In the genomic region with DNA sequence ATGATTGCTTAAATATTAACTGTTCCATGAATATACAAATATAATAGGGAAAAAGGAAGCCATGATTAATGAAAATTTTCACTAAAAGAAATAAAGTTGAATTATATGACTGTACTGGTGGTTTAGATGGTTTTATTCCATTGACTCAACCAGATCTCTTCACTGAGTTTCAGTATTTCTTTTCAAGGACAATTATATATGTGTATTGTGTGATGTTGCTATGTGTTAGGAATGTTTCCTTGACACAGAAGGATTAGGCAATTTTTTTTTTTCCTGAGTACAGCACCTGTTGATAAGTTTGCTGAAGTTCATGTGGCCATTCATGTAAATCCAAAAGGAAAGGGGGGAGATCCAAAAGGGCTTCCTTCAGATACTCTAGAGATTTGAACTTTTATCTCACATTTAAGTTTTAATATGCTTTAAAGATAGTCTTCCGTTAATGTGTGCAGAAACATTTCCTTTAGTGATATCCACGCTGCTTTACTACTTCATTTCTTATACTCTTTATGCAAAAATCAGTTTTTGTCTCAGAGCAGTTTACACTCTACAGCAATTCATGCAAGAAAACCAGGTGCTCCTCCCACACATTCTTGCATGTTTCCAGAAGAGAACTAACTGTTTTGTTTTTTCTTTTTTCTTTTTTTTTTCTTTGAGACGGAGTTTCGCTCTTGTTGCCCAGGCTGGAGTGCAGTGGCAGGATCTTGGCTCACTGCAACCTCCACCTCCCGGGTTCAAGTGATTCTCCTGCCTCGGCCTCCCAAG, we compare ENCODE assay signal across 21 cellular contexts.
DNase-seq lines count a peak whose midpoint lies in the region; ATAC-seq and TF ChIP-seq lines count a peak whose summit lies in the region.
"Had no signal": no experiment of that assay in that cellular context is flagged by ENCODE, and none has a peak within 500 bp of the region (broad histone marks: within the 10 kb centered on the region; RNA-seq: fewer than 3 reads in every experiment).

No MANE protein-coding gene starts in this region.

- H3K9me3 ChIP-seq in H9 (ENCODE audit: control insufficient read depth, low read depth, low read length): no peaks in the 10 kb centered on the region
- H3K9me3 ChIP-seq: adrenal gland, right atrium auricular region, SK-N-SH, vagina had no signal

- no peak for ATAC-seq in HG03280 (IDR thresholded peaks at IDR 0.05; ENCODE audit: unreplicated experiment)
- ATAC-seq in HG02623 (IDR thresholded peaks at IDR 0.05; ENCODE audit: unreplicated experiment): no peak
- ATAC-seq: activated CD8-positive, alpha-beta T cell treated with anti-CD3 and anti-CD28 coated beads for 36 hours; foreskin keratinocyte had no signal

- TF ChIP-seq CTCF in GM10248 (IDR thresholded peaks at IDR 0.05; ENCODE audit: control extremely low read depth, extremely low read depth, low read depth, missing control alignments) (no peak), H9 (conservative IDR thresholded peaks at IDR 0.05) (no peak)

- H4K91ac ChIP-seq in H9 (ENCODE audit: insufficient read length, low read depth, low read length): no peak overlapping the region

- DNase-seq in GM10248 (ENCODE audit: extremely low spot score) (peak; percentile 18), H9 (no peak), LHCN-M2 (ENCODE audit: low read depth) (peak; percentile 27), kidney tubule cell (ENCODE audit: low spot score) (peak; percentile 32), GM19238 (ENCODE audit: insufficient read length, low spot score) (no peak)
- no peak for DNase-seq in stimulated activated naive CD4-positive, alpha-beta T cell (lab: John Stamatoyannopoulos, UW)
- DNase-seq: activated B cell treated with CpG ODN at 0.5 μM for 24 hours; activated CD8-positive, alpha-beta T cell treated with anti-CD3 and anti-CD28 coated beads for 36 hours; adrenal gland; DMS 273 treated with DMSO at 0.1 percent for 48 hours; dorsolateral prefrontal cortex; foreskin keratinocyte; hippocampal formation; NCI-H1105; SK-N-SH; stimulated activated CD4-positive, alpha-beta T cell treated with anti-CD3 and anti-CD28 coated beads, Interleukin-12 subunit alpha, Interleukin-12 subunit beta, amount 100 ng/mL, for 4 hours had no signal

- WGBS in H9 (ENCODE audit: extremely low coverage, insufficient read length, low lambda C conversion rate): no CpG with 5 or more reads among the region's 6 CpGs

- H3K4me1 Mint-ChIP-seq in H9: peaks cover 16 to 21% of the 10 kb centered on the region in 2 experiments

- H3K14ac ChIP-seq in H9 (ENCODE audit: insufficient read depth, low read length): no peak overlapping the region

- no peaks in the 10 kb centered on the region for H3K27me3 Mint-ChIP-seq in H9 (ENCODE audit: low read depth)
- H3K27me3 Mint-ChIP-seq: activated B cell treated with CpG ODN at 0.5 μM for 24 hours; activated CD8-positive, alpha-beta T cell treated with anti-CD3 and anti-CD28 coated beads for 36 hours had no signal

- no peak overlapping the region for H3K27ac ChIP-seq in H9 (ENCODE audit: insufficient read length, low read depth, low read length)
- H3K27ac ChIP-seq: adrenal gland, cardiac muscle cell, dorsolateral prefrontal cortex, foreskin keratinocyte, right atrium auricular region, vagina had no signal

- H2BK12ac ChIP-seq in H9 (ENCODE audit: insufficient read length, low read depth, low read length): no peak overlapping the region

- H3K23ac ChIP-seq in H9 (ENCODE audit: insufficient read length, low read depth, low read length): no peak overlapping the region

- H3K36me3 Mint-ChIP-seq in H9 (ENCODE audit: insufficient read depth in 1 of 3, low read depth in 3 of 3): no peaks in the 10 kb centered on the region; a peak in 1 of 7 replicates

- H3K56ac ChIP-seq in H9 (ENCODE audit: insufficient read length, low read depth, low read length): no peak overlapping the region

- no peaks in the 10 kb centered on the region for H3K27me3 ChIP-seq in H9 (ENCODE audit: insufficient read depth, low read length)
- H3K27me3 ChIP-seq: adrenal gland, cardiac muscle cell, foreskin keratinocyte, right atrium auricular region, vagina had no signal

- H4K8ac ChIP-seq in H9 (replicated peaks; ENCODE audit: insufficient read length, low read depth, low read length): no peak overlapping the region

- H3K4me2 ChIP-seq in H9 (ENCODE audit: insufficient read depth, insufficient read length, low read length): no peak overlapping the region
- H3K4me2 ChIP-seq: SK-N-SH had no signal

- H3K23me2 ChIP-seq in H9 (ENCODE audit: insufficient read length, low read depth, low read length, poor library complexity, severe bottlenecking): no peaks in the 10 kb centered on the region

- H4K20me1 ChIP-seq in H9 (ENCODE audit: control insufficient read depth, insufficient read depth, insufficient read length): no peaks in the 10 kb centered on the region

- H2AFZ ChIP-seq in H9 (ENCODE audit: low read length): no peak overlapping the region

- no peak overlapping the region for H3K4me3 Mint-ChIP-seq in H9
- H3K4me3 Mint-ChIP-seq: activated B cell treated with CpG ODN at 0.5 μM for 24 hours; activated CD8-positive, alpha-beta T cell treated with anti-CD3 and anti-CD28 coated beads for 36 hours had no signal

- POLR2A ChIA-PET in GM10248 (lab: Yijun Ruan, JAX): no interaction called here

- H2AK5ac ChIP-seq in H9 (ENCODE audit: insufficient read length, low read length): no peak overlapping the region

- no peaks in the 10 kb centered on the region for H3K79me1 ChIP-seq in H9 (ENCODE audit: insufficient read depth, low read depth, low read length, poor library complexity, severe bottlenecking)

- H3T11ph ChIP-seq in H9 (ENCODE audit: low read length): no peak overlapping the region

- H3K9ac ChIP-seq in H9 (ENCODE audit: extremely low read depth, insufficient read length, low read length): no peak overlapping the region
- H3K9ac ChIP-seq: SK-N-SH had no signal

- peak overlapping the region in 2 of 3 experiments; percentile 42 to 57; a peak in 2 of 7 replicates for H3K27ac Mint-ChIP-seq in H9
- H3K27ac Mint-ChIP-seq: activated B cell treated with CpG ODN at 0.5 μM for 24 hours; activated CD8-positive, alpha-beta T cell treated with anti-CD3 and anti-CD28 coated beads for 36 hours had no signal

- no peaks in the 10 kb centered on the region for H3K9me3 Mint-ChIP-seq in H9
- H3K9me3 Mint-ChIP-seq: activated B cell treated with CpG ODN at 0.5 μM for 24 hours; activated CD8-positive, alpha-beta T cell treated with anti-CD3 and anti-CD28 coated beads for 36 hours had no signal

- CTCF ChIA-PET in GM10248 (lab: Yijun Ruan, JAX): no interaction called here

- H4K5ac ChIP-seq in H9 (ENCODE audit: insufficient read length, low read depth, low read length): no peak overlapping the region

- H2BK20ac ChIP-seq in H9 (ENCODE audit: low read depth, low read length, poor library complexity, severe bottlenecking): no peak overlapping the region

- no peak overlapping the region for H3K4ac ChIP-seq in H9 (ENCODE audit: low read depth, low read length)

- H3K79me2 ChIP-seq in H9 (ENCODE audit: insufficient read depth, low read length): no peaks in the 10 kb centered on the region

- no peak overlapping the region for H3K18ac ChIP-seq in H9 (ENCODE audit: insufficient read length, low read depth, low read length)

- no peak overlapping the region for H2BK5ac ChIP-seq in H9 (ENCODE audit: insufficient read length, low read length)

- no peak overlapping the region for H2BK15ac ChIP-seq in H9 (ENCODE audit: low read depth, low read length)

- H3K4me1 ChIP-seq in H9 (ENCODE audit: insufficient read depth, low read length): peaks cover 4% of the 10 kb centered on the region
- H3K4me1 ChIP-seq: adrenal gland, foreskin keratinocyte, right atrium auricular region, vagina had no signal

- no peak overlapping the region for H2BK120ac ChIP-seq in H9 (ENCODE audit: low read depth, low read length, poor library complexity, severe bottlenecking)

Comparison
In these comparisons a context has a peak if more than half of its experiments do, and no peak if none do; other contexts are left out.
1. DNase-seq: peak in GM10248 (single experiment), LHCN-M2 (single experiment) and kidney tubule cell (single experiment); none in H9 (single experiment), GM19238 (single experiment) and stimulated activated naive CD4-positive, alpha-beta T cell (0 of 6).